Comparison of ENCODE assay signal across 9 cellular contexts in genomic region chr19:4122480-4122879, GRCh38. TPM values are rescaled to one million over a fixed set of nuclear protein-coding genes. Genes with fewer than 3 reads are reported as not detected.
DNase-seq lines count a peak whose midpoint lies in the region; ATAC-seq and TF ChIP-seq lines count a peak whose summit lies in the region.
"Had no signal": no experiment of that assay in that cellular context is flagged by ENCODE, and none has a peak within 500 bp of the region (broad histone marks: within the 10 kb centered on the region; RNA-seq: fewer than 3 reads in every experiment).

No MANE protein-coding gene starts in this region.

- intact Hi-C loops in activated T-helper 1 cell treated with anti-CD3 and anti-CD28 coated beads, Interleukin-12 subunit alpha, Interleukin-12 subunit beta, Interleukin-2, Interleukin-4 antibody, amounts not matched to agents 30 ng/mL and 10 ng/mL and 1 ng/mL, durations not matched to agents 14 hours and 24 hours and 36 hours (cut with micrococcal nuclease) = loop anchor here (5.0 kb wide), 1 partner anchor 350 kb away; the partner anchor contains the start of gene HDGFL2

- peaks cover 6% of the 10 kb centered on the region for H3K36me3 Mint-ChIP-seq in activated T-helper 1 cell treated with anti-CD3 and anti-CD28 coated beads, Interleukin-12 subunit alpha, Interleukin-12 subunit beta, Interleukin-2, Interleukin-4 antibody, amounts not matched to agents 30 ng/mL and 10 ng/mL and 1 ng/mL, durations not matched to agents 14 hours and 24 hours and 36 hours (ENCODE audit: low read depth)
- peaks cover 42% of the 10 kb centered on the region for H3K36me3 Mint-ChIP-seq in stimulated activated effector memory CD8-positive, alpha-beta T cell treated with anti-CD3 and anti-CD28 coated beads, Interleukin-12 subunit alpha, Interleukin-12 subunit beta, amount 100 ng/mL, for 72 hours

- H3K9me3 Mint-ChIP-seq in activated T-helper 1 cell treated with anti-CD3 and anti-CD28 coated beads, Interleukin-12 subunit alpha, Interleukin-12 subunit beta, Interleukin-2, Interleukin-4 antibody, amounts not matched to agents 30 ng/mL and 10 ng/mL and 1 ng/mL, durations not matched to agents 14 hours and 24 hours and 36 hours = no peaks in the 10 kb centered on the region
- no peaks in the 10 kb centered on the region for H3K9me3 Mint-ChIP-seq in stimulated activated effector memory CD8-positive, alpha-beta T cell treated with anti-CD3 and anti-CD28 coated beads, Interleukin-12 subunit alpha, Interleukin-12 subunit beta, amount 100 ng/mL, for 72 hours

- peak overlapping the region; percentile 100 for H3K4me3 Mint-ChIP-seq in activated T-helper 1 cell treated with anti-CD3 and anti-CD28 coated beads, Interleukin-12 subunit alpha, Interleukin-12 subunit beta, Interleukin-2, Interleukin-4 antibody, amounts not matched to agents 30 ng/mL and 10 ng/mL and 1 ng/mL, durations not matched to agents 14 hours and 24 hours and 36 hours
- H3K4me3 Mint-ChIP-seq in stimulated activated effector memory CD8-positive, alpha-beta T cell treated with anti-CD3 and anti-CD28 coated beads, Interleukin-12 subunit alpha, Interleukin-12 subunit beta, amount 100 ng/mL, for 72 hours = peak overlapping the region; percentile 95

- no peak for ATAC-seq in stimulated activated effector memory CD8-positive, alpha-beta T cell treated with anti-CD3 and anti-CD28 coated beads, Interleukin-12 subunit alpha, Interleukin-12 subunit beta, amount 100 ng/mL, for 72 hours
- no peak for ATAC-seq in GM21737 (IDR thresholded peaks at IDR 0.05; ENCODE audit: unreplicated experiment)

- no peak for DNase-seq in HL-60 (ENCODE audit: low read depth in 1 of 2, low spot score in 1 of 2)
- DNase-seq in activated T-helper 1 cell treated with anti-CD3 and anti-CD28 coated beads, Interleukin-12 subunit alpha, Interleukin-12 subunit beta, Interleukin-2, Interleukin-4 antibody, amounts not matched to agents 30 ng/mL and 10 ng/mL and 1 ng/mL, durations not matched to agents 14 hours and 24 hours and 36 hours (ENCODE audit: low spot score) = no peak
- DNase-seq in stimulated activated effector memory CD8-positive, alpha-beta T cell treated with anti-CD3 and anti-CD28 coated beads, Interleukin-12 subunit alpha, Interleukin-12 subunit beta, amount 100 ng/mL, for 72 hours (ENCODE audit: low spot score in 2 of 2) = no peak
- DNase-seq in NOMO-1 (lab: John Stamatoyannopoulos, UW; ENCODE audit: unreplicated experiment in 2 of 2) = no peak
- DNase-seq in DMS153 treated with DMSO at 0.1 percent for 48 hours (lab: John Stamatoyannopoulos, UW; ENCODE audit: unreplicated experiment) = no peak
- no peak for DNase-seq in 8988T

- no peaks in the 10 kb centered on the region for H3K27me3 ChIP-seq in HL-60 (ENCODE audit: insufficient read depth, poor library complexity, severe bottlenecking)

- no peak overlapping the region for H3K27ac ChIP-seq in HL-60 (replicated peaks)

- H3K4me3 ChIP-seq in HL-60 (replicated peaks; ENCODE audit: insufficient read depth, low read length) = peak overlapping the region; percentile 96
- peak overlapping the region; percentile 81 for H3K4me3 ChIP-seq in iPS-11a (ENCODE audit: low read depth, low read length)

- peaks cover 17% of the 10 kb centered on the region for H3K4me1 Mint-ChIP-seq in activated T-helper 1 cell treated with anti-CD3 and anti-CD28 coated beads, Interleukin-12 subunit alpha, Interleukin-12 subunit beta, Interleukin-2, Interleukin-4 antibody, amounts not matched to agents 30 ng/mL and 10 ng/mL and 1 ng/mL, durations not matched to agents 14 hours and 24 hours and 36 hours (ENCODE audit: low read depth)
- H3K4me1 Mint-ChIP-seq in stimulated activated effector memory CD8-positive, alpha-beta T cell treated with anti-CD3 and anti-CD28 coated beads, Interleukin-12 subunit alpha, Interleukin-12 subunit beta, amount 100 ng/mL, for 72 hours = peaks cover 37% of the 10 kb centered on the region

- H3K27ac Mint-ChIP-seq in activated T-helper 1 cell treated with anti-CD3 and anti-CD28 coated beads, Interleukin-12 subunit alpha, Interleukin-12 subunit beta, Interleukin-2, Interleukin-4 antibody, amounts not matched to agents 30 ng/mL and 10 ng/mL and 1 ng/mL, durations not matched to agents 14 hours and 24 hours and 36 hours = peak overlapping the region; percentile 98
- H3K27ac Mint-ChIP-seq in stimulated activated effector memory CD8-positive, alpha-beta T cell treated with anti-CD3 and anti-CD28 coated beads, Interleukin-12 subunit alpha, Interleukin-12 subunit beta, amount 100 ng/mL, for 72 hours = peak overlapping the region; percentile 99

- no peak for TF ChIP-seq CTCF in HL-60 (IDR thresholded peaks at IDR 0.05; ENCODE audit: insufficient read depth, low read length)

- H3K27me3 Mint-ChIP-seq in activated T-helper 1 cell treated with anti-CD3 and anti-CD28 coated beads, Interleukin-12 subunit alpha, Interleukin-12 subunit beta, Interleukin-2, Interleukin-4 antibody, amounts not matched to agents 30 ng/mL and 10 ng/mL and 1 ng/mL, durations not matched to agents 14 hours and 24 hours and 36 hours (ENCODE audit: insufficient read depth) = no peaks in the 10 kb centered on the region

RNA-seq across cellular contexts. Expression of gene MAP2K2, which starts 1.4 kb away (rescaled TPM):
- 131 and 135 TPM in 2 replicates for total RNA-seq in activated T-helper 1 cell treated with anti-CD3 and anti-CD28 coated beads, Interleukin-12 subunit alpha, Interleukin-12 subunit beta, Interleukin-2, Interleukin-4 antibody, amounts not matched to agents 30 ng/mL and 10 ng/mL and 1 ng/mL, durations not matched to agents 14 hours and 24 hours and 36 hours

RNA-seq across cellular contexts. Expression of gene CREB3L3, which starts 31.0 kb away (rescaled TPM):
- 0.13 TPM in 1 of 2 replicates, not detected in the other for total RNA-seq in activated T-helper 1 cell treated with anti-CD3 and anti-CD28 coated beads, Interleukin-12 subunit alpha, Interleukin-12 subunit beta, Interleukin-2, Interleukin-4 antibody, amounts not matched to agents 30 ng/mL and 10 ng/mL and 1 ng/mL, durations not matched to agents 14 hours and 24 hours and 36 hours
- total RNA-seq: lower leg skin had no signal

RNA-seq across cellular contexts. Expression of gene ZBTB7A, which starts 55.8 kb away (rescaled TPM):
- total RNA-seq in activated T-helper 1 cell treated with anti-CD3 and anti-CD28 coated beads, Interleukin-12 subunit alpha, Interleukin-12 subunit beta, Interleukin-2, Interleukin-4 antibody, amounts not matched to agents 30 ng/mL and 10 ng/mL and 1 ng/mL, durations not matched to agents 14 hours and 24 hours and 36 hours = 37.1 and 41.3 TPM in 2 replicates

RNA-seq across cellular contexts. Expression of gene SIRT6, which starts 59.9 kb away (rescaled TPM):
- total RNA-seq in activated T-helper 1 cell treated with anti-CD3 and anti-CD28 coated beads, Interleukin-12 subunit alpha, Interleukin-12 subunit beta, Interleukin-2, Interleukin-4 antibody, amounts not matched to agents 30 ng/mL and 10 ng/mL and 1 ng/mL, durations not matched to agents 14 hours and 24 hours and 36 hours = 42.6 and 46.4 TPM in 2 replicates
